ENCODE assay signal across 1 cellular context in the genomic region with DNA sequence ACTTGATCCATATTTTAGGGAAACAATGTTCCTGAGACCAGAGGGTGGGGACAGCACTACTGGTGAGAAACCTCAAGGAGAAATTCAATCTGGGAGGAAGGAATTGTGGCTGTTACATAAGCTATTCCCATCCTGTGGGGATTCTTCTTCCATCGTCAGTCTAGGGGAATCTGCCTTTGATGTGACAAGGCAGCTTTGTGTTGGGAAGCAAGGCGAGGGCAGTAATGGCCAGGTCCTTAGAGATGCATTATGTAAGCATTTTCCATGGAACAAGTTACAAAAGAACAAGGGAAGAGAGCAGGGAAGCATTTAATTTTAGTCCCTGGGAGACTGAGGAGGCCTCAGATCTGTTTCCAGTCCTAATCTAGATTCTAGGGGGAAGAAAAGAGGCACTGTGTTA.
TF ChIP-seq lines count a peak whose summit lies in the region.

No MANE protein-coding gene starts in this region.

TF ChIP-seq in GM23338, 12 proteins besides CTCF, POLR2A, EP300 and RAD21 (continued from another document):
- TF ChIP-seq, protein P1, sequence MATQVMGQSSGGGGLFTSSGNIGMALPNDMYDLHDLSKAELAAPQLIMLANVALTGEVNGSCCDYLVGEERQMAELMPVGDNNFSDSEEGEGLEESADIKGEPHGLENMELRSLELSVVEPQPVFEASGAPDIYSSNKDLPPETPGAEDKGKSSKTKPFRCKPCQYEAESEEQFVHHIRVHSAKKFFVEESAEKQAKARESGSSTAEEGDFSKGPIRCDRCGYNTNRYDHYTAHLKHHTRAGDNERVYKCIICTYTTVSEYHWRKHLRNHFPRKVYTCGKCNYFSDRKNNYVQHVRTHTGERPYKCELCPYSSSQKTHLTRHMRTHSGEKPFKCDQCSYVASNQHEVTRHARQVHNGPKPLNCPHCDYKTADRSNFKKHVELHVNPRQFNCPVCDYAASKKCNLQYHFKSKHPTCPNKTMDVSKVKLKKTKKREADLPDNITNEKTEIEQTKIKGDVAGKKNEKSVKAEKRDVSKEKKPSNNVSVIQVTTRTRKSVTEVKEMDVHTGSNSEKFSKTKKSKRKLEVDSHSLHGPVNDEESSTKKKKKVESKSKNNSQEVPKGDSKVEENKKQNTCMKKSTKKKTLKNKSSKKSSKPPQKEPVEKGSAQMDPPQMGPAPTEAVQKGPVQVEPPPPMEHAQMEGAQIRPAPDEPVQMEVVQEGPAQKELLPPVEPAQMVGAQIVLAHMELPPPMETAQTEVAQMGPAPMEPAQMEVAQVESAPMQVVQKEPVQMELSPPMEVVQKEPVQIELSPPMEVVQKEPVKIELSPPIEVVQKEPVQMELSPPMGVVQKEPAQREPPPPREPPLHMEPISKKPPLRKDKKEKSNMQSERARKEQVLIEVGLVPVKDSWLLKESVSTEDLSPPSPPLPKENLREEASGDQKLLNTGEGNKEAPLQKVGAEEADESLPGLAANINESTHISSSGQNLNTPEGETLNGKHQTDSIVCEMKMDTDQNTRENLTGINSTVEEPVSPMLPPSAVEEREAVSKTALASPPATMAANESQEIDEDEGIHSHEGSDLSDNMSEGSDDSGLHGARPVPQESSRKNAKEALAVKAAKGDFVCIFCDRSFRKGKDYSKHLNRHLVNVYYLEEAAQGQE (IDR thresholded peaks at IDR 0.05; ENCODE audit: unreplicated experiment) = no peak
- no peak for TF ChIP-seq ZNF331 (CRISPR knock-in tag; IDR thresholded peaks at IDR 0.05; ENCODE audit: low read depth)
- TF ChIP-seq EZH2phosphoT487 (IDR thresholded peaks at IDR 0.05; ENCODE audit: unreplicated experiment) = no peak
- TF ChIP-seq CREB1 (CRISPR knock-in tag; IDR thresholded peaks at IDR 0.05; ENCODE audit: low read depth) = no peak
- no peak for TF ChIP-seq JUNB (IDR thresholded peaks at IDR 0.05; ENCODE audit: unreplicated experiment)
- no peak for TF ChIP-seq STAT1 (IDR thresholded peaks at IDR 0.05; ENCODE audit: unreplicated experiment)
- TF ChIP-seq, protein P2, sequence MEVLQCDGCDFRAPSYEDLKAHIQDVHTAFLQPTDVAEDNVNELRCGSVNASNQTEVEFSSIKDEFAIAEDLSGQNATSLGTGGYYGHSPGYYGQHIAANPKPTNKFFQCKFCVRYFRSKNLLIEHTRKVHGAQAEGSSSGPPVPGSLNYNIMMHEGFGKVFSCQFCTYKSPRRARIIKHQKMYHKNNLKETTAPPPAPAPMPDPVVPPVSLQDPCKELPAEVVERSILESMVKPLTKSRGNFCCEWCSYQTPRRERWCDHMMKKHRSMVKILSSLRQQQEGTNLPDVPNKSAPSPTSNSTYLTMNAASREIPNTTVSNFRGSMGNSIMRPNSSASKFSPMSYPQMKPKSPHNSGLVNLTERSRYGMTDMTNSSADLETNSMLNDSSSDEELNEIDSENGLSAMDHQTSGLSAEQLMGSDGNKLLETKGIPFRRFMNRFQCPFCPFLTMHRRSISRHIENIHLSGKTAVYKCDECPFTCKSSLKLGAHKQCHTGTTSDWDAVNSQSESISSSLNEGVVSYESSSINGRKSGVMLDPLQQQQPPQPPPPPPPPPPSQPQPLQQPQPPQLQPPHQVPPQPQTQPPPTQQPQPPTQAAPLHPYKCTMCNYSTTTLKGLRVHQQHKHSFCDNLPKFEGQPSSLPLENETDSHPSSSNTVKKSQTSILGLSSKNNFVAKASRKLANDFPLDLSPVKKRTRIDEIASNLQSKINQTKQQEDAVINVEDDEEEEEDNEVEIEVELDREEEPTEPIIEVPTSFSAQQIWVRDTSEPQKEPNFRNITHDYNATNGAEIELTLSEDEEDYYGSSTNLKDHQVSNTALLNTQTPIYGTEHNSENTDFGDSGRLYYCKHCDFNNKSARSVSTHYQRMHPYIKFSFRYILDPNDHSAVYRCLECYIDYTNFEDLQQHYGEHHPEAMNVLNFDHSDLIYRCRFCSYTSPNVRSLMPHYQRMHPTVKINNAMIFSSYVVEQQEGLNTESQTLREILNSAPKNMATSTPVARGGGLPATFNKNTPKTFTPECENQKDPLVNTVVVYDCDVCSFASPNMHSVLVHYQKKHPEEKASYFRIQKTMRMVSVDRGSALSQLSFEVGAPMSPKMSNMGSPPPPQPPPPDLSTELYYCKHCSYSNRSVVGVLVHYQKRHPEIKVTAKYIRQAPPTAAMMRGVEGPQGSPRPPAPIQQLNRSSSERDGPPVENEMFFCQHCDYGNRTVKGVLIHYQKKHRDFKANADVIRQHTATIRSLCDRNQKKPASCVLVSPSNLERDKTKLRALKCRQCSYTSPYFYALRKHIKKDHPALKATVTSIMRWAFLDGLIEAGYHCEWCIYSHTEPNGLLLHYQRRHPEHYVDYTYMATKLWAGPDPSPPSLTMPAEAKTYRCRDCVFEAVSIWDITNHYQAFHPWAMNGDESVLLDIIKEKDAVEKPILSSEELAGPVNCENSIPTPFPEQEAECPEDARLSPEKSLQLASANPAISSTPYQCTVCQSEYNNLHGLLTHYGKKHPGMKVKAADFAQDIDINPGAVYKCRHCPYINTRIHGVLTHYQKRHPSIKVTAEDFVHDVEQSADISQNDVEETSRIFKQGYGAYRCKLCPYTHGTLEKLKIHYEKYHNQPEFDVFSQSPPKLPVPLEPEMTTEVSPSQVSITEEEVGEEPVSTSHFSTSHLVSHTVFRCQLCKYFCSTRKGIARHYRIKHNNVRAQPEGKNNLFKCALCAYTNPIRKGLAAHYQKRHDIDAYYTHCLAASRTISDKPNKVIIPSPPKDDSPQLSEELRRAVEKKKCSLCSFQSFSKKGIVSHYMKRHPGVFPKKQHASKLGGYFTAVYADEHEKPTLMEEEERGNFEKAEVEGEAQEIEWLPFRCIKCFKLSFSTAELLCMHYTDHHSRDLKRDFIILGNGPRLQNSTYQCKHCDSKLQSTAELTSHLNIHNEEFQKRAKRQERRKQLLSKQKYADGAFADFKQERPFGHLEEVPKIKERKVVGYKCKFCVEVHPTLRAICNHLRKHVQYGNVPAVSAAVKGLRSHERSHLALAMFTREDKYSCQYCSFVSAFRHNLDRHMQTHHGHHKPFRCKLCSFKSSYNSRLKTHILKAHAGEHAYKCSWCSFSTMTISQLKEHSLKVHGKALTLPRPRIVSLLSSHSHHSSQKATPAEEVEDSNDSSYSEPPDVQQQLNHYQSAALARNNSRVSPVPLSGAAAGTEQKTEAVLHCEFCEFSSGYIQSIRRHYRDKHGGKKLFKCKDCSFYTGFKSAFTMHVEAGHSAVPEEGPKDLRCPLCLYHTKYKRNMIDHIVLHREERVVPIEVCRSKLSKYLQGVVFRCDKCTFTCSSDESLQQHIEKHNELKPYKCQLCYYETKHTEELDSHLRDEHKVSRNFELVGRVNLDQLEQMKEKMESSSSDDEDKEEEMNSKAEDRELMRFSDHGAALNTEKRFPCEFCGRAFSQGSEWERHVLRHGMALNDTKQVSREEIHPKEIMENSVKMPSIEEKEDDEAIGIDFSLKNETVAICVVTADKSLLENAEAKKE (CRISPR knock-in tag; IDR thresholded peaks at IDR 0.05) = no peak
- no peak for TF ChIP-seq ZNF114 (CRISPR knock-in tag; IDR thresholded peaks at IDR 0.05)
- no peak for TF ChIP-seq EZH2 (IDR thresholded peaks at IDR 0.05; ENCODE audit: low read depth, unreplicated experiment)
- no peak for TF ChIP-seq POLR2AphosphoS5 (IDR thresholded peaks at IDR 0.05; ENCODE audit: low read depth)
